In genomic region chr19:43901395-43902390, GRCh38 we compare ENCODE assay signal across 8 cellular contexts. TPM values are rescaled to one million over a fixed set of nuclear protein-coding genes. Genes with fewer than 3 reads are reported as not detected.
DNase-seq lines count a peak whose midpoint lies in the region; ATAC-seq lines count a peak whose summit lies in the region.

No MANE protein-coding gene starts in this region.

- H3K4me3 Mint-ChIP-seq in activated CD4-positive, alpha-beta T cell treated with anti-CD3 and anti-CD28 coated beads, Interleukin-2, amount 10 ng/mL, durations not matched to agents 24 days and 14 days = peak overlapping the region; percentile 94

- intact Hi-C loops in activated CD4-positive, alpha-beta T cell treated with anti-CD3 and anti-CD28 coated beads, Interleukin-2, amount 10 ng/mL, durations not matched to agents 24 days and 14 days (cut with micrococcal nuclease) = loop anchor here (1.0 kb wide), 1 partner anchor 34 kb away; the partner anchor contains the start of gene ZNF45

- H3K4me1 Mint-ChIP-seq in activated CD4-positive, alpha-beta T cell treated with anti-CD3 and anti-CD28 coated beads, Interleukin-2, amount 10 ng/mL, durations not matched to agents 24 days and 14 days = peaks cover 11% of the 10 kb centered on the region

- no peaks in the 10 kb centered on the region for H3K27me3 Mint-ChIP-seq in activated CD4-positive, alpha-beta T cell treated with anti-CD3 and anti-CD28 coated beads, Interleukin-2, amount 10 ng/mL, durations not matched to agents 24 days and 14 days

- peak; percentile 81 for ATAC-seq in GM19467 (IDR thresholded peaks at IDR 0.05; ENCODE audit: unreplicated experiment)

- H3K27ac Mint-ChIP-seq in activated CD4-positive, alpha-beta T cell treated with anti-CD3 and anti-CD28 coated beads, Interleukin-2, amount 10 ng/mL, durations not matched to agents 24 days and 14 days = peak overlapping the region; percentile 73

- H3K9me3 Mint-ChIP-seq in activated CD4-positive, alpha-beta T cell treated with anti-CD3 and anti-CD28 coated beads, Interleukin-2, amount 10 ng/mL, durations not matched to agents 24 days and 14 days = peaks cover 47% of the 10 kb centered on the region

- DNase-seq in Ammon's horn (ENCODE audit: low spot score) (peak; percentile 86), NCI-H146 treated with DMSO at 0.1 percent for 48 hours (lab: John Stamatoyannopoulos, UW; ENCODE audit: unreplicated experiment) (peak; percentile 41), dedifferentiated amniotic fluid mesenchymal stem cell (ENCODE audit: extremely low spot score) (peak; percentile 85), kidney glomerular epithelial cell (lab: John Stamatoyannopoulos, UW) (peak; percentile 89), NK-92 (lab: John Stamatoyannopoulos, UW; ENCODE audit: unreplicated experiment) (no peak)
- DNase-seq in activated CD4-positive, alpha-beta T cell treated with anti-CD3 and anti-CD28 coated beads, Interleukin-2, amount 10 ng/mL, durations not matched to agents 24 days and 14 days = peak; percentile 89
- DNase-seq in stimulated activated CD4-positive, alpha-beta T cell treated with anti-CD3 and anti-CD28 coated beads, Interleukin-12 subunit alpha, Interleukin-12 subunit beta, amount 100 ng/mL, for 48 hours (ENCODE audit: low read depth in 2 of 3, low spot score in 1 of 3) = peak; percentile 37 to 58 (median 51)

- H3K36me3 Mint-ChIP-seq in activated CD4-positive, alpha-beta T cell treated with anti-CD3 and anti-CD28 coated beads, Interleukin-2, amount 10 ng/mL, durations not matched to agents 24 days and 14 days (ENCODE audit: low read depth) = peaks cover 16% of the 10 kb centered on the region

RNA-seq across cellular contexts. Expression of gene ZNF404, which starts 17.9 kb away (rescaled TPM):
- total RNA-seq in activated CD4-positive, alpha-beta T cell treated with anti-CD3 and anti-CD28 coated beads, Interleukin-2, amount 10 ng/mL, durations not matched to agents 24 days and 14 days = 0.49 and 1.4 TPM in 2 replicates

RNA-seq across cellular contexts. Expression of gene ZNF45, which starts 33.4 kb away (rescaled TPM):
- 9.4 and 10.3 TPM in 2 replicates for total RNA-seq in activated CD4-positive, alpha-beta T cell treated with anti-CD3 and anti-CD28 coated beads, Interleukin-2, amount 10 ng/mL, durations not matched to agents 24 days and 14 days

RNA-seq across cellular contexts. Expression of gene ZNF221, which starts 49.3 kb away (rescaled TPM):
- 0.58 and 0.64 TPM in 2 replicates for total RNA-seq in activated CD4-positive, alpha-beta T cell treated with anti-CD3 and anti-CD28 coated beads, Interleukin-2, amount 10 ng/mL, durations not matched to agents 24 days and 14 days
